8 cellular contexts compared by ENCODE assay signal in the genomic region with DNA sequence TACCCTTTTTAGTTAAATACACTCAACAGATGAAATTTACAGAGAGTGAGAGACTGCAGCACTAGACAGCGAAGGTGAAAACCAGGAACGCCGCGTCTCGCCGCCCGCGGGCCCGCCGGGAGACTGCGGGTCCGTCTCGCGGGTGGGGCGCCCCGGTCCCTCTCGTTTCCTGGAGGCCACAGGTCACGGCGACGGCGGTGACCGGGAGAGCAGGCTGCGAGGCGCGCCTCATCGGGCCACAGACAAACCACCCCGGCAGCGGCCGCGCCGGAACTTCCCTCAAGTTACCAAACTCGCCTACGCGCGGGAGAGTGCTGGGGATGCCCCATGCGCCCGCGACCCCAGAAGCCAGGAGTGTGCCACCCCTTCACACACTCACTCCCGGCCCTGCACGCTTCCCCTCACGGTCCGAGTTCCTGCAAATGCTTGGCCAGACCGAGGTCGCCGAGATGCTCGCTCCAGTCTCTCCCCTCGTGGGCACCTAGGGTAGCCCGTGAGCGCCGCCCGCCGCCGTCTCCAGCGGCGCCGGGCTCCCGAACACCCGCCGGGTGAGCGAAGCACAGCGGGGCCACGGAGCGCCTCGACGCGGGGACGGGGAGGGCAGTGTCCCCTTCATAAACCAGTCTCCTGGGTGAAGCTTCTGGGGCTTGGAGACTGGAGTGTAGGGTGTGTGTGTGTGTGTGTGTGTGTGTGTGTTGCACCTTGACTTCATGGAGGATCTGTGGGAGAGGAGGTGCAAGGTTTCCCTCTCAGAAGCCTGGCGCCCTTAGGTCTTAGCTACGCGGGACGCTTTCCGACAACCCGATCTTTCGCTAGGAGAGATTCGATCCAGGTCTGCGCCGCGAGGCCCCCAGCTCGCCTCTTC. TPM values are rescaled to one million over a fixed set of nuclear protein-coding genes. Genes with fewer than 3 reads are reported as not detected.
DNase-seq lines count a peak whose midpoint lies in the region; ATAC-seq and TF ChIP-seq lines count a peak whose summit lies in the region.

No MANE protein-coding gene starts in this region.

- H3K9me3 ChIP-seq in PC-9 (ENCODE audit: insufficient read depth, low read depth) = no peaks in the 10 kb centered on the region

- no peak overlapping the region for H3K27ac ChIP-seq in PC-9
- peak overlapping the region; percentile 83 for H3K27ac ChIP-seq in substantia nigra (ENCODE audit: low read depth, low read length, poor library complexity, severe bottlenecking)

- no peaks in the 10 kb centered on the region for H3K36me3 ChIP-seq in PC-9 (ENCODE audit: low read depth)

- H2AFZ ChIP-seq in PC-9 = no peak overlapping the region

- CTCF ChIA-PET in PC-9 (lab: Charles Lee) = interaction anchor here (0.7 kb wide), 1 partner anchor 97 kb away, joined by 3 read pairs; no protein-coding TSS in a partner anchor

- no TSS peak for BruUV-seq in PC-9 (replicated peaks; lab: Mats Ljungman, UMichigan)

- no peaks in the 10 kb centered on the region for H3K9me2 ChIP-seq in PC-9 (ENCODE audit: insufficient read depth)

- no peak for TF ChIP-seq CTCF in PC-9 (conservative IDR thresholded peaks at IDR 0.05)

- peak overlapping the region; percentile 57 for H3K4me3 ChIP-seq in PC-9

- peak overlapping the region; percentile 78 for H3K4me2 ChIP-seq in PC-9

- ATAC-seq in GM19328 (IDR thresholded peaks at IDR 0.05; ENCODE audit: unreplicated experiment) = no peak

- H3K4me1 ChIP-seq in PC-9 (replicated peaks; ENCODE audit: insufficient read depth) = peaks cover 9% of the 10 kb centered on the region; the same call in 1 of the 2 replicates

- H3F3A ChIP-seq in PC-9 (ENCODE audit: insufficient read depth, low read depth) = no peaks in the 10 kb centered on the region

- no peaks in the 10 kb centered on the region for H4K20me1 ChIP-seq in PC-9 (ENCODE audit: insufficient read depth)

- intact Hi-C loops in PC-9 (cut with micrococcal nuclease; ENCODE audit: unreplicated experiment) = loop anchor here (5.0 to 10.0 kb wide), 2 partner anchors 113 to 200 kb away; no protein-coding TSS in a partner anchor

- POLR2A ChIA-PET in PC-9 (lab: Charles Lee; ENCODE audit: unreplicated experiment) = no interaction called here

- 0 out of 2 replicates have a peak, but pooled peaks cover 5% of the 10 kb centered on the region for H3K27me3 ChIP-seq in PC-9 (ENCODE audit: insufficient read depth, low read depth)

- peak; percentile 10 to 28 for DNase-seq in SHP77 (lab: John Stamatoyannopoulos, UW)
- no peak for DNase-seq in SHP77 treated with DMSO at 0.1 percent for 48 hours (lab: John Stamatoyannopoulos, UW)
- DNase-seq in PC-9 = peak in 1 of 2 experiments; percentile 22
- peak; percentile 58 for DNase-seq in activated gamma-delta T cell treated with Interleukin-2 at 50 U/mL for 16 hours
- peak; percentile 57 for DNase-seq in germinal center (ENCODE audit: low spot score)
- peak in 49 of 56 donors; percentile 14 to 73 (median 48) for DNase-seq in nucleus accumbens (lab: John Stamatoyannopoulos, UW)
- peak in 45 of 49 donors; percentile 9 to 73 (median 55) for DNase-seq in substantia nigra (lab: John Stamatoyannopoulos, UW)

- no peaks in the 10 kb centered on the region for H3K79me2 ChIP-seq in PC-9 (ENCODE audit: low read depth)

RNA-seq across cellular contexts. Expression of a gene that starts 1.4 kb away (rescaled TPM):
- total RNA-seq in PC-9 (2021) = 2.3 and 4.2 TPM in 2 replicates
